8 cellular contexts compared by ENCODE assay signal in genomic region chr3:71583569-71584215, GRCh38. TPM values are rescaled to one million over a fixed set of nuclear protein-coding genes. Genes with fewer than 3 reads are reported as not detected.
DNase-seq lines count a peak whose midpoint lies in the region; ATAC-seq and TF ChIP-seq lines count a peak whose summit lies in the region.

FOXP1 (minus strand) TSS chr3:71583728; CDS start chr3:71198381, 385,347 bp downstream.

- TF ChIP-seq CTCF in PC-9 (conservative IDR thresholded peaks at IDR 0.05) (no peak), esophagus squamous epithelium (IDR thresholded peaks at IDR 0.05) (no peak)

- no peaks in the 10 kb centered on the region for H4K20me1 ChIP-seq in PC-9 (ENCODE audit: insufficient read depth)

- peak within 1 kb of the TSS; percentile 90 for H3K4me3 Mint-ChIP-seq in activated T-helper 1 cell treated with anti-CD3 and anti-CD28 coated beads, Interleukin-12 subunit alpha, Interleukin-12 subunit beta, Interleukin-2, Interleukin-4 antibody, amounts not matched to agents 30 ng/mL and 10 ng/mL and 1 ng/mL, durations not matched to agents 14 hours and 24 hours and 36 hours

- peak within 1 kb of the TSS; percentile 90 for H3K4me2 ChIP-seq in PC-9

- POLR2A ChIA-PET in PC-9 (lab: Charles Lee; ENCODE audit: unreplicated experiment) = interaction anchor here (0.6 to 0.7 kb wide), 2 partner anchors 335 to 695 kb away, joined by 3 to 6 read pairs; no protein-coding TSS in a partner anchor

- DNase-seq in GF-D8 (lab: John Stamatoyannopoulos, UW) (peak; percentile 37), HK-2 (ENCODE audit: unreplicated experiment) (peak; percentile 37), PC-9 (peak; percentile 59 to 63), esophagus squamous epithelium (lab: John Stamatoyannopoulos, UW) (peak; percentile 24)
- peak; percentile 37 for DNase-seq in activated T-helper 1 cell treated with anti-CD3 and anti-CD28 coated beads, Interleukin-12 subunit alpha, Interleukin-12 subunit beta, Interleukin-2, Interleukin-4 antibody, amounts not matched to agents 30 ng/mL and 10 ng/mL and 1 ng/mL, durations not matched to agents 14 hours and 24 hours and 36 hours (ENCODE audit: low spot score)
- peak; percentile 26 for DNase-seq in stimulated activated CD8-positive, alpha-beta memory T cell treated with anti-CD3 and anti-CD28 coated beads, Interleukin-7, amount 100 ng/mL, for 24 hours (ENCODE audit: low read depth)

- H3K9me3 ChIP-seq in PC-9 (ENCODE audit: insufficient read depth, low read depth) (no peaks in the 10 kb centered on the region), esophagus squamous epithelium (no peaks in the 10 kb centered on the region), mucosa of stomach (ENCODE audit: control insufficient read depth, low read length) (no peaks in the 10 kb centered on the region)

- H3K9ac ChIP-seq in mucosa of stomach (ENCODE audit: low read length) = peak within 1 kb of the TSS; percentile 92

- H3K36me3 ChIP-seq in PC-9 (ENCODE audit: low read depth) (no peaks in the 10 kb centered on the region), esophagus squamous epithelium (no peaks in the 10 kb centered on the region), mucosa of stomach (ENCODE audit: control insufficient read depth, insufficient read depth, low read length) (no peaks in the 10 kb centered on the region)

- H3K27ac ChIP-seq in PC-9 (peak within 1 kb of the TSS; percentile 55), esophagus squamous epithelium (peak within 1 kb of the TSS; percentile 97 to 100 (median 98))

- H3K27me3 ChIP-seq in PC-9 (ENCODE audit: insufficient read depth, low read depth) (no peaks in the 10 kb centered on the region), esophagus squamous epithelium (no peaks in the 10 kb centered on the region), mucosa of stomach (ENCODE audit: control insufficient read depth, insufficient read depth, low read length) (no peaks in the 10 kb centered on the region)

- no peaks in the 10 kb centered on the region for H3K9me2 ChIP-seq in PC-9 (ENCODE audit: insufficient read depth)

- BruUV-seq in PC-9 (replicated peaks; lab: Mats Ljungman, UMichigan) = no TSS peak

- TF ChIP-seq POLR2A in esophagus squamous epithelium (IDR thresholded peaks at IDR 0.05) = peak in 2 of 4 donors; percentile 53 to 77

- no peaks in the 10 kb centered on the region for H3K9me3 Mint-ChIP-seq in activated T-helper 1 cell treated with anti-CD3 and anti-CD28 coated beads, Interleukin-12 subunit alpha, Interleukin-12 subunit beta, Interleukin-2, Interleukin-4 antibody, amounts not matched to agents 30 ng/mL and 10 ng/mL and 1 ng/mL, durations not matched to agents 14 hours and 24 hours and 36 hours

- H3K4me1 ChIP-seq in PC-9 (replicated peaks; ENCODE audit: insufficient read depth) (peaks cover 31% of the 10 kb centered on the region), esophagus squamous epithelium (peaks cover 0 to 52% (median 14%) of the 10 kb centered on the region in 3 donors), mucosa of stomach (ENCODE audit: control insufficient read depth, insufficient read depth, low read length) (peaks cover 10% of the 10 kb centered on the region)

- CTCF ChIA-PET in PC-9 (lab: Charles Lee) = interaction anchor here (0.7 kb wide), 1 partner anchor 453 kb away, joined by 3 read pairs; no protein-coding TSS in a partner anchor

- H3K4me1 Mint-ChIP-seq in activated T-helper 1 cell treated with anti-CD3 and anti-CD28 coated beads, Interleukin-12 subunit alpha, Interleukin-12 subunit beta, Interleukin-2, Interleukin-4 antibody, amounts not matched to agents 30 ng/mL and 10 ng/mL and 1 ng/mL, durations not matched to agents 14 hours and 24 hours and 36 hours (ENCODE audit: low read depth) = peaks cover 47% of the 10 kb centered on the region

- H2AFZ ChIP-seq in PC-9 = peak within 1 kb of the TSS; percentile 85

- ATAC-seq in HG02970 (IDR thresholded peaks at IDR 0.05; ENCODE audit: low FRiP score, unreplicated experiment) = no peak

- peaks cover 31% of the 10 kb centered on the region for H3K27me3 Mint-ChIP-seq in activated T-helper 1 cell treated with anti-CD3 and anti-CD28 coated beads, Interleukin-12 subunit alpha, Interleukin-12 subunit beta, Interleukin-2, Interleukin-4 antibody, amounts not matched to agents 30 ng/mL and 10 ng/mL and 1 ng/mL, durations not matched to agents 14 hours and 24 hours and 36 hours (ENCODE audit: insufficient read depth)

- peaks cover 8% of the 10 kb centered on the region for H3F3A ChIP-seq in PC-9 (ENCODE audit: insufficient read depth, low read depth)

- H3K36me3 Mint-ChIP-seq in activated T-helper 1 cell treated with anti-CD3 and anti-CD28 coated beads, Interleukin-12 subunit alpha, Interleukin-12 subunit beta, Interleukin-2, Interleukin-4 antibody, amounts not matched to agents 30 ng/mL and 10 ng/mL and 1 ng/mL, durations not matched to agents 14 hours and 24 hours and 36 hours (ENCODE audit: low read depth) = no peaks in the 10 kb centered on the region

- 0% methylated on average over 23 to 25 of the region's 70 CpGs for WGBS in esophagus squamous epithelium, 2 donors

- peaks cover 11% of the 10 kb centered on the region; the same call in 1 of the 2 replicates for H3K79me2 ChIP-seq in PC-9 (ENCODE audit: low read depth)

- H3K4me3 ChIP-seq in PC-9 = peak within 1 kb of the TSS; percentile 85
- peak within 1 kb of the TSS; percentile 57 to 94 (median 78) for H3K4me3 ChIP-seq in esophagus squamous epithelium
- peak within 1 kb of the TSS; percentile 82 for H3K4me3 ChIP-seq in mucosa of stomach (ENCODE audit: low read length)

- intact Hi-C loops in PC-9 (cut with micrococcal nuclease; ENCODE audit: unreplicated experiment) (loop anchor here (2.0 to 10.0 kb wide), 7 partner anchors 81 to 516 kb away; no protein-coding TSS in a partner anchor), esophagus squamous epithelium (cut with DNase I) (loop anchor here (5.0 to 10.0 kb wide), 2 partner anchors 141 to 509 kb away; no protein-coding TSS in a partner anchor)
- intact Hi-C loops in activated T-helper 1 cell treated with anti-CD3 and anti-CD28 coated beads, Interleukin-12 subunit alpha, Interleukin-12 subunit beta, Interleukin-2, Interleukin-4 antibody, amounts not matched to agents 30 ng/mL and 10 ng/mL and 1 ng/mL, durations not matched to agents 14 hours and 24 hours and 36 hours (cut with micrococcal nuclease) = loop anchor here (1.0 to 5.0 kb wide), 8 partner anchors 131 to 1463 kb away; no protein-coding TSS in a partner anchor

- peak within 1 kb of the TSS; percentile 93 for H3K27ac Mint-ChIP-seq in activated T-helper 1 cell treated with anti-CD3 and anti-CD28 coated beads, Interleukin-12 subunit alpha, Interleukin-12 subunit beta, Interleukin-2, Interleukin-4 antibody, amounts not matched to agents 30 ng/mL and 10 ng/mL and 1 ng/mL, durations not matched to agents 14 hours and 24 hours and 36 hours

RNA-seq across cellular contexts. Expression of gene FOXP1, which starts in this region (rescaled TPM):
- total RNA-seq in PC-9 (2021) (31.7 and 33.3 TPM in 2 replicates), esophagus squamous epithelium (100 to 1,000 TPM in 1 of 4 donors, 10 to 100 TPM in 3; 49.1 to 124 (median 61.1) TPM)
- total RNA-seq in activated T-helper 1 cell treated with anti-CD3 and anti-CD28 coated beads, Interleukin-12 subunit alpha, Interleukin-12 subunit beta, Interleukin-2, Interleukin-4 antibody, amounts not matched to agents 30 ng/mL and 10 ng/mL and 1 ng/mL, durations not matched to agents 14 hours and 24 hours and 36 hours = 94.8 and 97.6 TPM in 2 replicates
